In the genomic region with DNA sequence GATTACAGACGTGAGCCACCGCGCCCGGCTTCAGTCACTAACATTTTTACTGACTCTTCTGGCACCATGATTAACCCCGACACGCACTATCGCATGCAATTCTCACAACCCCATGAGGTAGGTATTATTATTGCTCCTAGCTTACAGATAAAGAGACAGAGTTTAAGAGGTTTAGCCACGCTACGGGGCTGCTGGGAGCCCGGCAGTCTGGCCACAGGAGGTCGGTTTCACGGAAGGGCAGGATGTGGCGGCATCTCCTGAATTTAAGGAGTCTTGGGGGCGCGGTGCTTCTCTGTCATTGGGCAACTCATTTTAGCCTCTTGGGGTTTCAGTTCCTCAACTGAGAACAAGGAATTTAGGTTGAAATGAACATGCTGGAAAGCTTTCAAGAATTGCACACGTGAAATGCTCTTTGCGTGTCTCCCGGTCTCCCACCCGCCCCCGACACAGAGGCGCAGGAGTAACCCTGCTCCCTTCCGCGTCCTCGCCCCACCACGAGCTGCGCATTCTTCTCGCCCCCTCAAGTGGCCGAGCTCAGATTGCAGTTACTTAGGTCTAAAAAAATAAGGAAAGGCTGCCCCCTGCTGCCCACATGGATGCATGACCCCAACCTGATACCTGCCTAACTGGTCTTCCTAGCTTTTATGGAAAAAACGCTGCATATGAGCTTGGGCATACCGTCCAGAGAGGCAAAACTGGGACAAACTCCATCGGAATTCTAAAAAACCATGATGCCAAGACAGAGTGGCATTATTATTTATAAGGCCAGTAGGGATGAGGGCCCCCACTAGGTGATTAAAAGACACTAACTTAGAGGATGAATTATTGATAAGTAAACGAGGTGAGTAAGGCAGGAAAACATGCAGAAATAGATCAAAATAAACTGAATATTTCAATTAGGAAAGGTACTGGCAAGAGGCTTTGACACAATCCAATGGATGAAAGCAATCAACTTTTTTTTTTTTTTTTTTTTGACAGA, we compare ENCODE assay signal across 8 cellular contexts. TPM values are rescaled to one million over a fixed set of nuclear protein-coding genes. Genes with fewer than 3 reads are reported as not detected.
A peak's percentile ranks its signal among the peaks of the same experiment; 100 is the strongest.
DNase-seq lines count a peak whose midpoint lies in the region; TF ChIP-seq lines count a peak whose summit lies in the region.

No MANE protein-coding gene starts in this region.

- H3K27ac Mint-ChIP-seq in nephron progenitor cell: no peak overlapping the region

- H3K4me3 ChIP-seq in LNCaP clone FGC (ENCODE audit: low read depth, low read length) (peak overlapping the region; percentile 40), tibial artery (peak overlapping the region in 1 of 2 donors; percentile 43)

- no peaks in the 10 kb centered on the region for H3K36me3 ChIP-seq in tibial artery

- intact Hi-C loops in tibial artery (cut with DNase I; ENCODE audit: low total_unique reads): loop anchor here (5.0 kb wide), 2 partner anchors 116 to 151 kb away; no protein-coding TSS in a partner anchor

- DNase-seq in GM04504 (ENCODE audit: low read depth) (peak; percentile 71), HCEC 1CT (peak; percentile 89), LNCaP clone FGC (ENCODE audit: low read depth) (peak; percentile 85), RPMI7951 (ENCODE audit: low read depth) (peak; percentile 89), fibroblast of the conjunctiva (ENCODE audit: low read depth) (peak; percentile 88), nephron progenitor cell (peak; percentile 89), tibial artery (peak; percentile 85 to 90)
- peak; percentile 61 for DNase-seq in activated T-helper 9 cell treated with anti-CD3 and anti-CD28 coated beads, Interleukin-2, amount 50 U/mL, for 16 hours (ENCODE audit: low read depth)

- no peaks in the 10 kb centered on the region for H3K36me3 Mint-ChIP-seq in nephron progenitor cell (ENCODE audit: low read depth)

- no peaks in the 10 kb centered on the region for H3K9me3 Mint-ChIP-seq in nephron progenitor cell

- peak overlapping the region; percentile 78 for H3K4me3 Mint-ChIP-seq in nephron progenitor cell

- TF ChIP-seq CTCF in LNCaP clone FGC (IDR thresholded peaks at IDR 0.05; ENCODE audit: control insufficient read depth, extremely low read depth, insufficient read depth) (peak; percentile 99), nephron progenitor cell (IDR thresholded peaks at IDR 0.05) (peak; percentile 94), tibial artery (IDR thresholded peaks at IDR 0.05) (peak; percentile 88 to 95)

- no peaks in the 10 kb centered on the region for H3K9me3 ChIP-seq in tibial artery

- peaks cover 6% of the 10 kb centered on the region for H3K4me1 Mint-ChIP-seq in nephron progenitor cell

- peaks cover 29% of the 10 kb centered on the region for H3K27me3 Mint-ChIP-seq in nephron progenitor cell (ENCODE audit: low read depth, poor library complexity)

- no peak overlapping the region for H3K27ac ChIP-seq in tibial artery

- H3K4me1 ChIP-seq in tibial artery: peaks cover 0 to 4% (median 0%) of the 10 kb centered on the region in 4 donors

- peaks cover 0 to 4% of the 10 kb centered on the region in 2 donors for H3K27me3 ChIP-seq in tibial artery

RNA-seq across cellular contexts. Expression of a gene that starts 12.4 kb away (rescaled TPM):
- not detected in 2 replicates for total RNA-seq in RPMI7951 (2014; rRNA removed; shearing (Covaris generic))

RNA-seq across cellular contexts. Expression of a gene that starts 33.9 kb away (rescaled TPM):
- not detected in 2 replicates for total RNA-seq in RPMI7951 (2014; rRNA removed; shearing (Covaris generic))
